19 cellular contexts compared by ENCODE assay signal in genomic region chr2:146305164-146305563, GRCh38.
DNase-seq lines count a peak whose midpoint lies in the region; ATAC-seq and TF ChIP-seq lines count a peak whose summit lies in the region.
"Had no signal": no experiment of that assay in that cellular context is flagged by ENCODE, and none has a peak within 500 bp of the region (broad histone marks: within the 10 kb centered on the region; RNA-seq: fewer than 3 reads in every experiment).

No MANE protein-coding gene starts in this region.

- H3F3A ChIP-seq in GM23338 (replicated peaks; ENCODE audit: low read depth): no peaks in the 10 kb centered on the region

- no peaks in the 10 kb centered on the region for H4K20me1 ChIP-seq in GM23338 (replicated peaks; ENCODE audit: insufficient read depth)
- H4K20me1 ChIP-seq: BLaER1 had no signal

- H3K4me1 ChIP-seq in GM23338 (ENCODE audit: insufficient read depth): no peaks in the 10 kb centered on the region
- H3K4me1 ChIP-seq: BLaER1, Caco-2, HAP-1 had no signal

- H3K4me3 ChIP-seq in GM23338: no peak overlapping the region
- peak overlapping the region; percentile 58 for H3K4me3 ChIP-seq in SK-N-MC
- H3K4me3 ChIP-seq: BLaER1, HAP-1 had no signal

- no peak overlapping the region for H3K27ac ChIP-seq in GM23338 (ENCODE audit: low read depth)
- H3K27ac ChIP-seq in SK-N-MC: peak overlapping the region; percentile 71
- H3K27ac ChIP-seq: BLaER1, C4-2B had no signal

- no peak overlapping the region for H3K4me2 ChIP-seq in GM23338
- H3K4me2 ChIP-seq: BLaER1 had no signal

- no peaks in the 10 kb centered on the region for H3K79me2 ChIP-seq in GM23338 (replicated peaks; ENCODE audit: insufficient read depth)

- ATAC-seq in GM23338: no peak
- ATAC-seq in HG02588 (IDR thresholded peaks at IDR 0.05; ENCODE audit: unreplicated experiment): no peak
- ATAC-seq: CD8-positive, alpha-beta T cell had no signal

- no peak overlapping the region for H3K4me3 Mint-ChIP-seq in GM23338
- no peak overlapping the region for H3K4me3 Mint-ChIP-seq in nephron
- H3K4me3 Mint-ChIP-seq in osteocyte (ENCODE audit: unreplicated experiment): peak overlapping the region; percentile 27
- H3K4me3 Mint-ChIP-seq: B cell; CD4-positive, CD25-positive, alpha-beta regulatory T cell; CD8-positive, alpha-beta T cell had no signal

- peaks cover 5% of the 10 kb centered on the region; the same call in 1 of the 2 replicates for H3K9me3 ChIP-seq in SK-N-MC (ENCODE audit: low read depth, low read length)
- H3K9me3 ChIP-seq: Caco-2, HAP-1 had no signal

- H3K27me3 Mint-ChIP-seq in GM23338 (ENCODE audit: insufficient read depth, low read depth, poor library complexity): no peaks in the 10 kb centered on the region
- H3K27me3 Mint-ChIP-seq in nephron (ENCODE audit: low read depth): no peaks in the 10 kb centered on the region
- H3K27me3 Mint-ChIP-seq in osteocyte (ENCODE audit: unreplicated experiment): no peaks in the 10 kb centered on the region
- H3K27me3 Mint-ChIP-seq: B cell; CD4-positive, CD25-positive, alpha-beta regulatory T cell had no signal

- peak overlapping the region; percentile 9 for H3K9ac ChIP-seq in SK-N-MC (ENCODE audit: insufficient read length)
- H3K9ac ChIP-seq: BLaER1 had no signal

- DNase-seq in GM23338 (ENCODE audit: low spot score): no peak
- peak; percentile 85 for DNase-seq in SK-N-MC (ENCODE audit: low read depth, low spot score)
- DNase-seq in osteocyte (ENCODE audit: extremely low spot score, unreplicated experiment): no peak
- no peak for DNase-seq in activated CD4-positive, alpha-beta T cell treated with anti-CD3 and anti-CD28 coated beads, Interleukin-2, amount 50 U/mL, for 1 hour
- DNase-seq in GM10266 (ENCODE audit: extremely low spot score): no peak
- DNase-seq in OCI-M2 (lab: John Stamatoyannopoulos, UW; ENCODE audit: unreplicated experiment): no peak
- DNase-seq: Caco-2; CD4-positive, CD25-positive, alpha-beta regulatory T cell; CD8-positive, alpha-beta T cell; DMS153; EL; GDM1; GOT3 had no signal

- peaks cover 28% of the 10 kb centered on the region for H3K9me3 Mint-ChIP-seq in GM23338
- peaks cover 40% of the 10 kb centered on the region for H3K9me3 Mint-ChIP-seq in nephron
- peaks cover 28% of the 10 kb centered on the region for H3K9me3 Mint-ChIP-seq in osteocyte (ENCODE audit: unreplicated experiment)

- H3K36me3 Mint-ChIP-seq in GM23338 (ENCODE audit: low read depth) (peaks cover 16% of the 10 kb centered on the region; the same call in 2 of the 3 replicates), nephron (ENCODE audit: low read depth) (peaks cover 4% of the 10 kb centered on the region), osteocyte (ENCODE audit: unreplicated experiment) (peaks cover 13% of the 10 kb centered on the region)
- H3K36me3 Mint-ChIP-seq: CD4-positive, CD25-positive, alpha-beta regulatory T cell; CD8-positive, alpha-beta T cell had no signal

- H3K4me1 Mint-ChIP-seq in GM23338 (no peaks in the 10 kb centered on the region), nephron (peaks cover 4% of the 10 kb centered on the region), osteocyte (ENCODE audit: unreplicated experiment) (peaks cover 22% of the 10 kb centered on the region)
- H3K4me1 Mint-ChIP-seq: B cell; CD4-positive, CD25-positive, alpha-beta regulatory T cell had no signal

- no peaks in the 10 kb centered on the region for H3K27me3 ChIP-seq in GM23338 (ENCODE audit: insufficient read depth)
- H3K27me3 ChIP-seq: BLaER1 had no signal

- TF ChIP-seq CTCF in GM23338 (conservative IDR thresholded peaks at IDR 0.05; ENCODE audit: low read depth in 2 of 2): no peak
- TF ChIP-seq CTCF in nephron (IDR thresholded peaks at IDR 0.05; ENCODE audit: unreplicated experiment in 3 of 3): no peak
- no peak for TF ChIP-seq CTCF in osteocyte (IDR thresholded peaks at IDR 0.05)
- no peak for TF ChIP-seq CTCF in GM10266 (IDR thresholded peaks at IDR 0.05; ENCODE audit: control insufficient read depth, insufficient read depth, low read depth, missing control alignments)

- H3K36me3 ChIP-seq in GM23338 (ENCODE audit: insufficient read depth) (no peaks in the 10 kb centered on the region), SK-N-MC (ENCODE audit: insufficient read depth, low read length) (no peaks in the 10 kb centered on the region)
- H3K36me3 ChIP-seq: BLaER1, HAP-1 had no signal

- H3K27ac Mint-ChIP-seq in GM23338 (no peak overlapping the region), nephron (peak overlapping the region; percentile 16 to 57 (median 30)), osteocyte (ENCODE audit: unreplicated experiment) (peak overlapping the region; percentile 76)
- H3K27ac Mint-ChIP-seq: B cell; CD4-positive, CD25-positive, alpha-beta regulatory T cell; CD8-positive, alpha-beta T cell had no signal

- peaks cover 6% of the 10 kb centered on the region; the same call in 1 of the 2 replicates for H3K9me2 ChIP-seq in GM23338 (ENCODE audit: insufficient read depth)

- H2AFZ ChIP-seq in GM23338: peak overlapping the region; percentile 7; the same call in 1 of the 2 replicates

TF ChIP-seq in GM23338, 12 proteins besides CTCF, POLR2A, EP300 and RAD21 (continues in another document):
- TF ChIP-seq, protein P1, sequence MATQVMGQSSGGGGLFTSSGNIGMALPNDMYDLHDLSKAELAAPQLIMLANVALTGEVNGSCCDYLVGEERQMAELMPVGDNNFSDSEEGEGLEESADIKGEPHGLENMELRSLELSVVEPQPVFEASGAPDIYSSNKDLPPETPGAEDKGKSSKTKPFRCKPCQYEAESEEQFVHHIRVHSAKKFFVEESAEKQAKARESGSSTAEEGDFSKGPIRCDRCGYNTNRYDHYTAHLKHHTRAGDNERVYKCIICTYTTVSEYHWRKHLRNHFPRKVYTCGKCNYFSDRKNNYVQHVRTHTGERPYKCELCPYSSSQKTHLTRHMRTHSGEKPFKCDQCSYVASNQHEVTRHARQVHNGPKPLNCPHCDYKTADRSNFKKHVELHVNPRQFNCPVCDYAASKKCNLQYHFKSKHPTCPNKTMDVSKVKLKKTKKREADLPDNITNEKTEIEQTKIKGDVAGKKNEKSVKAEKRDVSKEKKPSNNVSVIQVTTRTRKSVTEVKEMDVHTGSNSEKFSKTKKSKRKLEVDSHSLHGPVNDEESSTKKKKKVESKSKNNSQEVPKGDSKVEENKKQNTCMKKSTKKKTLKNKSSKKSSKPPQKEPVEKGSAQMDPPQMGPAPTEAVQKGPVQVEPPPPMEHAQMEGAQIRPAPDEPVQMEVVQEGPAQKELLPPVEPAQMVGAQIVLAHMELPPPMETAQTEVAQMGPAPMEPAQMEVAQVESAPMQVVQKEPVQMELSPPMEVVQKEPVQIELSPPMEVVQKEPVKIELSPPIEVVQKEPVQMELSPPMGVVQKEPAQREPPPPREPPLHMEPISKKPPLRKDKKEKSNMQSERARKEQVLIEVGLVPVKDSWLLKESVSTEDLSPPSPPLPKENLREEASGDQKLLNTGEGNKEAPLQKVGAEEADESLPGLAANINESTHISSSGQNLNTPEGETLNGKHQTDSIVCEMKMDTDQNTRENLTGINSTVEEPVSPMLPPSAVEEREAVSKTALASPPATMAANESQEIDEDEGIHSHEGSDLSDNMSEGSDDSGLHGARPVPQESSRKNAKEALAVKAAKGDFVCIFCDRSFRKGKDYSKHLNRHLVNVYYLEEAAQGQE (IDR thresholded peaks at IDR 0.05; ENCODE audit: unreplicated experiment): no peak
- no peak for TF ChIP-seq EZH2 (IDR thresholded peaks at IDR 0.05; ENCODE audit: low read depth, unreplicated experiment)
- TF ChIP-seq, protein P2, sequence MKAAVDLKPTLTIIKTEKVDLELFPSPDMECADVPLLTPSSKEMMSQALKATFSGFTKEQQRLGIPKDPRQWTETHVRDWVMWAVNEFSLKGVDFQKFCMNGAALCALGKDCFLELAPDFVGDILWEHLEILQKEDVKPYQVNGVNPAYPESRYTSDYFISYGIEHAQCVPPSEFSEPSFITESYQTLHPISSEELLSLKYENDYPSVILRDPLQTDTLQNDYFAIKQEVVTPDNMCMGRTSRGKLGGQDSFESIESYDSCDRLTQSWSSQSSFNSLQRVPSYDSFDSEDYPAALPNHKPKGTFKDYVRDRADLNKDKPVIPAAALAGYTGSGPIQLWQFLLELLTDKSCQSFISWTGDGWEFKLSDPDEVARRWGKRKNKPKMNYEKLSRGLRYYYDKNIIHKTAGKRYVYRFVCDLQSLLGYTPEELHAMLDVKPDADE (IDR thresholded peaks at IDR 0.05): no peak
- TF ChIP-seq JUNB (IDR thresholded peaks at IDR 0.05; ENCODE audit: unreplicated experiment): no peak
- TF ChIP-seq STAT1 (IDR thresholded peaks at IDR 0.05; ENCODE audit: unreplicated experiment): no peak
- TF ChIP-seq POLR2AphosphoS5 (IDR thresholded peaks at IDR 0.05; ENCODE audit: low read depth): no peak
